ENCODE assay signal across 14 cellular contexts in the genomic region with DNA sequence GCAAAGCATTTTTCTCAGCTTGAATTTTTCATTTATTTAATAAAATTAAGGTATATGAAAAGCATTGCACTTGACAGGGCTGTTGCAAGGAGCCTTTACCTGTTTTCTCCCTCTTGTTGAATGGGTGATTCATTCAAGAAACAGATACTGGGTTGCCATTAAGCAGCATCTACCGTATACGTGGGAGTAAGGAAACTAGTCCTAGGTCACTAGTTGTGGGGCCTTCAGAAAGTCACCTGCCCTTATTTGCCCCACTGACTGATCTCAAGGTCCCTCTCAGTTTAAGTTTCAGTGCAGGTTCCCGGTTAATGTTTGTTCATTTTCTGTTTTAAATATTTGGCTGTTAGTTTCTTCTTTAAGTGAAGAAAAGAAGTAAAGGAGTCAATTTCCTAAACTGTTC. TPM values are rescaled to one million over a fixed set of nuclear protein-coding genes. Genes with fewer than 3 reads are reported as not detected.
DNase-seq lines count a peak whose midpoint lies in the region; ATAC-seq, FAIRE-seq and TF ChIP-seq lines count a peak whose summit lies in the region.
"Had no signal": no experiment of that assay in that cellular context is flagged by ENCODE, and none has a peak within 500 bp of the region (broad histone marks: within the 10 kb centered on the region; RNA-seq: fewer than 3 reads in every experiment).

No MANE protein-coding gene starts in this region.

- POLR2A ChIA-PET in HepG2 (lab: Yijun Ruan, JAX): no interaction called here

- TF ChIP-seq CTCF in GM10266 (IDR thresholded peaks at IDR 0.05; ENCODE audit: control insufficient read depth, insufficient read depth, low read depth, missing control alignments): no peak
- TF ChIP-seq CTCF in HepG2 (CRISPR knock-in tag; IDR thresholded peaks at IDR 0.05): no peak

- no peaks in the 10 kb centered on the region for H3K36me3 ChIP-seq in HepG2 (replicated peaks in 1 of 2; ENCODE audit: control insufficient read depth in 1 of 2, insufficient read depth in 2 of 2, low read length in 2 of 2)
- H3K36me3 ChIP-seq: SJSA1 had no signal

- no peak for TF ChIP-seq EP300 in HepG2 (IDR thresholded peaks at IDR 0.05; ENCODE audit: low read depth in 2 of 2, low read length in 2 of 2)
- no peak for TF ChIP-seq EP300 in HepG2 (CRISPR knock-in tag; IDR thresholded peaks at IDR 0.05; ENCODE audit: borderline replicate concordance)

- no peaks in the 10 kb centered on the region for H3K9me3 ChIP-seq in HepG2 (ENCODE audit: low read length)
- H3K9me3 ChIP-seq: SJSA1 had no signal

- H2AFZ ChIP-seq in HepG2 (ENCODE audit: low read length): no peak overlapping the region

- no peaks in the 10 kb centered on the region for H4K20me1 ChIP-seq in HepG2 (ENCODE audit: insufficient read depth, low read length)

- intact Hi-C loops in HepG2 (cut with micrococcal nuclease; ENCODE audit: unreplicated experiment): no loop called here

- TF ChIP-seq POLR2A in HepG2 (IDR thresholded peaks at IDR 0.05; ENCODE audit: insufficient read depth in 1 of 2, low read depth in 2 of 2, low read length in 2 of 2): no peak

- H3K27ac Mint-ChIP-seq in natural killer cell treated with Interleukin-12 subunit alpha and Interleukin-12 subunit beta and Interleukin-15 and Interleukin-18, amount 100 ng/mL, for 72 hours: no peak overlapping the region

- no peak overlapping the region for H3K4me3 Mint-ChIP-seq in natural killer cell treated with Interleukin-12 subunit alpha and Interleukin-12 subunit beta and Interleukin-15 and Interleukin-18, amount 100 ng/mL, for 72 hours
- H3K4me3 Mint-ChIP-seq: neural crest cell had no signal

- H3K27ac ChIP-seq in HepG2 (ENCODE audit: extremely low read length, insufficient read depth, low read length): no peak overlapping the region
- H3K27ac ChIP-seq: SJSA1 had no signal

- peak; percentile 7 for DNase-seq in GM10266 (ENCODE audit: extremely low spot score)
- no peak for DNase-seq in natural killer cell treated with Interleukin-12 subunit alpha and Interleukin-12 subunit beta and Interleukin-15 and Interleukin-18, amount 100 ng/mL, for 72 hours (ENCODE audit: low spot score)
- no peak for DNase-seq in HepG2 (ENCODE audit: low spot score)
- no peak for DNase-seq in NCI-H1694 treated with DMSO at 0.1 percent for 48 hours (lab: John Stamatoyannopoulos, UW)
- DNase-seq in NCI-H748 (lab: John Stamatoyannopoulos, UW; ENCODE audit: unreplicated experiment): no peak
- DNase-seq: DMS53; left cardiac atrium; NCI-H526; stimulated activated naive CD4-positive, alpha-beta T cell had no signal

- no peaks in the 10 kb centered on the region for H3K9me3 Mint-ChIP-seq in natural killer cell treated with Interleukin-12 subunit alpha and Interleukin-12 subunit beta and Interleukin-15 and Interleukin-18, amount 100 ng/mL, for 72 hours

- H3K79me2 ChIP-seq in HepG2 (ENCODE audit: insufficient read depth, low read length): no peaks in the 10 kb centered on the region

- no peak overlapping the region for H3K4me2 ChIP-seq in HepG2 (ENCODE audit: low read depth, low read length)

- CTCF ChIA-PET in HepG2 (lab: Yijun Ruan, JAX; ENCODE audit: low intra/inter-chr PET ratio, low total read pairs): no interaction called here

- BruUV-seq in HepG2 (replicated peaks; lab: Mats Ljungman, UMichigan): no TSS peak

- no peaks in the 10 kb centered on the region for H3K36me3 Mint-ChIP-seq in natural killer cell treated with Interleukin-12 subunit alpha and Interleukin-12 subunit beta and Interleukin-15 and Interleukin-18, amount 100 ng/mL, for 72 hours

- TF ChIP-seq RAD21 in HepG2 (CRISPR knock-in tag; IDR thresholded peaks at IDR 0.05): no peak

- no peaks in the 10 kb centered on the region for H3K4me1 ChIP-seq in HepG2 (ENCODE audit: insufficient read depth, low read length)
- H3K4me1 ChIP-seq: SJSA1 had no signal

- H3K9ac ChIP-seq in HepG2 (ENCODE audit: insufficient read depth, low read depth, low read length): no peak overlapping the region

- no peak for FAIRE-seq in HepG2 (lab: Jason Lieb, UNC)

- H3K27me3 ChIP-seq in HepG2 (ENCODE audit: control insufficient read depth in 1 of 2, insufficient read depth in 2 of 2, low read length in 2 of 2): no peaks in the 10 kb centered on the region
- H3K27me3 ChIP-seq: SJSA1 had no signal

- peaks cover 0 to 5% of the 10 kb centered on the region in 2 donors for H3K27me3 Mint-ChIP-seq in natural killer cell treated with Interleukin-12 subunit alpha and Interleukin-12 subunit beta and Interleukin-15 and Interleukin-18, amount 100 ng/mL, for 72 hours

- no peak overlapping the region for H3K4me3 ChIP-seq in HepG2 (replicated peaks in 1 of 3; ENCODE audit: insufficient read depth in 1 of 3, low read depth in 2 of 3, low read length in 3 of 3)
- H3K4me3 ChIP-seq: SJSA1 had no signal

- in situ Hi-C loops in HepG2 (cut with HindIII; ENCODE audit: extremely low pct_ligation_motif_present, low pct_unique_long_range_greater_than_20kb): no loop called here

- WGBS in HepG2 (ENCODE audit: low lambda C conversion rate): 0% methylated on average over 1 of the region's 3 CpGs

- no peaks in the 10 kb centered on the region for H3K4me1 Mint-ChIP-seq in natural killer cell treated with Interleukin-12 subunit alpha and Interleukin-12 subunit beta and Interleukin-15 and Interleukin-18, amount 100 ng/mL, for 72 hours (ENCODE audit: low read depth in 2 of 2)

- ATAC-seq in GM19043 (IDR thresholded peaks at IDR 0.05; ENCODE audit: low read depth, unreplicated experiment): peak; percentile 45
- peak; percentile 64 for ATAC-seq in HG02571 (IDR thresholded peaks at IDR 0.05; ENCODE audit: unreplicated experiment)
- ATAC-seq in HG03342 (IDR thresholded peaks at IDR 0.05; ENCODE audit: unreplicated experiment): peak; percentile 34
- ATAC-seq in natural killer cell treated with Interleukin-12 subunit alpha and Interleukin-12 subunit beta and Interleukin-15 and Interleukin-18, amount 100 ng/mL, for 72 hours: no peak
- no peak for ATAC-seq in HepG2
- ATAC-seq: left cardiac atrium had no signal

TF ChIP-seq in HepG2, 621 proteins besides CTCF, POLR2A, EP300 and RAD21 (continues in another document):
- TF ChIP-seq NKX3-1 (CRISPR knock-in tag; IDR thresholded peaks at IDR 0.05) (no peak), HNRNPL (IDR thresholded peaks at IDR 0.05; ENCODE audit: low read depth, low read length) (no peak), NFKB2 (CRISPR knock-in tag; IDR thresholded peaks at IDR 0.05; ENCODE audit: borderline replicate concordance) (no peak), SNAPC2 (CRISPR knock-in tag; IDR thresholded peaks at IDR 0.05) (no peak), BATF2 (CRISPR knock-in tag; IDR thresholded peaks at IDR 0.05) (no peak), CREB1 (IDR thresholded peaks at IDR 0.05) (no peak), CREB1 (CRISPR knock-in tag; IDR thresholded peaks at IDR 0.05) (no peak), EED (CRISPR knock-in tag; IDR thresholded peaks at IDR 0.05) (no peak), ZNF776 (CRISPR knock-in tag; IDR thresholded peaks at IDR 0.05) (no peak), IKZF4 (CRISPR knock-in tag; IDR thresholded peaks at IDR 0.05; ENCODE audit: borderline replicate concordance, low read depth, not compliant biosample characterization) (no peak)
- TF ChIP-seq, protein P1, sequence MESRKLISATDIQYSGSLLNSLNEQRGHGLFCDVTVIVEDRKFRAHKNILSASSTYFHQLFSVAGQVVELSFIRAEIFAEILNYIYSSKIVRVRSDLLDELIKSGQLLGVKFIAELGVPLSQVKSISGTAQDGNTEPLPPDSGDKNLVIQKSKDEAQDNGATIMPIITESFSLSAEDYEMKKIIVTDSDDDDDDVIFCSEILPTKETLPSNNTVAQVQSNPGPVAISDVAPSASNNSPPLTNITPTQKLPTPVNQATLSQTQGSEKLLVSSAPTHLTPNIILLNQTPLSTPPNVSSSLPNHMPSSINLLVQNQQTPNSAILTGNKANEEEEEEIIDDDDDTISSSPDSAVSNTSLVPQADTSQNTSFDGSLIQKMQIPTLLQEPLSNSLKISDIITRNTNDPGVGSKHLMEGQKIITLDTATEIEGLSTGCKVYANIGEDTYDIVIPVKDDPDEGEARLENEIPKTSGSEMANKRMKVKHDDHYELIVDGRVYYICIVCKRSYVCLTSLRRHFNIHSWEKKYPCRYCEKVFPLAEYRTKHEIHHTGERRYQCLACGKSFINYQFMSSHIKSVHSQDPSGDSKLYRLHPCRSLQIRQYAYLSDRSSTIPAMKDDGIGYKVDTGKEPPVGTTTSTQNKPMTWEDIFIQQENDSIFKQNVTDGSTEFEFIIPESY (CRISPR knock-in tag; IDR thresholded peaks at IDR 0.05): no peak

RNA-seq across cellular contexts. Expression of gene LHFPL1, which starts 34.0 kb away (rescaled TPM):
- total RNA-seq in natural killer cell treated with Interleukin-12 subunit alpha and Interleukin-12 subunit beta and Interleukin-15 and Interleukin-18, amount 100 ng/mL, for 72 hours: not detected
- not detected in 2 replicates for total RNA-seq in HepG2 (2016; rRNA removed; fragmentation: Illumina TruSeq; extraction: Trizol)
- not detected in 2 replicates for total RNA-seq in HepG2 (2016; cell fraction: cytosol; rRNA removed; fragmentation: Illumina TruSeq; extraction: Trizol; ENCODE audit: low read depth)
- not detected in 2 replicates for total RNA-seq in HepG2 (2016; cell fraction: insoluble cytoplasmic fraction; rRNA removed; fragmentation: Illumina TruSeq; extraction: Trizol)
- total RNA-seq in HepG2 (2016; cell fraction: membrane; rRNA removed; fragmentation: Illumina TruSeq; extraction: Trizol): not detected in 2 replicates
- total RNA-seq in HepG2 (2016; cell fraction: nucleus; rRNA removed; fragmentation: Illumina TruSeq; extraction: Trizol): not detected in 2 replicates
- polyA plus RNA-seq in HepG2 (2011; rRNA removed): not detected in 2 replicates
- polyA plus RNA-seq in HepG2 (2011; cell fraction: cytosol; rRNA removed): not detected in 2 replicates
- polyA plus RNA-seq in HepG2 (2011; cell fraction: nucleus; rRNA removed): not detected in 2 replicates
- not detected in 2 replicates for polyA plus RNA-seq in HepG2 (2012)
- polyA plus RNA-seq in HepG2 (2016; cell fraction: cytosol; fragmentation: Illumina TruSeq; extraction: Trizol; ENCODE audit: low read depth): not detected in 2 replicates
- polyA plus RNA-seq in HepG2 (2016; cell fraction: insoluble cytoplasmic fraction; fragmentation: Illumina TruSeq; extraction: Trizol; ENCODE audit: low read depth): not detected in 2 replicates
- not detected in 2 replicates for polyA plus RNA-seq in HepG2 (2016; cell fraction: membrane; fragmentation: Illumina TruSeq; extraction: Trizol; ENCODE audit: low read depth)
- polyA plus RNA-seq in HepG2 (2016; cell fraction: nucleus; fragmentation: Illumina TruSeq; extraction: Trizol; ENCODE audit: insufficient read depth, low read depth): not detected in 2 replicates
- not detected in 2 replicates for polyA minus RNA-seq in HepG2 (2011; rRNA and poly(A)+ RNA removed; ENCODE audit: low replicate concordance)
- not detected in 2 replicates for polyA minus RNA-seq in HepG2 (2011; cell fraction: cytosol; rRNA and poly(A)+ RNA removed)
- not detected in 2 replicates for polyA minus RNA-seq in HepG2 (2011; cell fraction: nucleus; rRNA and poly(A)+ RNA removed)
- total RNA-seq: SJSA1 had no signal

Comparison
In these comparisons a context has a peak if more than half of its experiments do, and no peak if none do; other contexts are left out.
1. ATAC-seq: peak in GM19043 (single experiment), HG02571 (single experiment) and HG03342 (single experiment); none in natural killer cell treated with Interleukin-12 subunit alpha and Interleukin-12 subunit beta and Interleukin-15 and Interleukin-18, amount 100 ng/mL, for 72 hours (0 of 2) and HepG2 (single experiment).